2 cellular contexts compared by ENCODE assay signal in genomic region chr21:21163904-21164303, GRCh38.
TF ChIP-seq lines count a peak whose summit lies in the region.

No MANE protein-coding gene starts in this region.

TF ChIP-seq in GM23338, 12 proteins besides CTCF, POLR2A, EP300 and RAD21 (continued from another document):
- no peak for TF ChIP-seq ZNF462 (CRISPR knock-in tag; IDR thresholded peaks at IDR 0.05)
TF ChIP-seq in GM23338: peak in this region for 0.

TF ChIP-seq in SK-N-SH treated with all-trans-retinoic acid at 6 μM for 48 hours, 23 proteins besides CTCF, POLR2A, EP300 and RAD21 (continued from another document):
- TF ChIP-seq CSRNP3 (CRISPR knock-in tag; IDR thresholded peaks at IDR 0.05) (no peak), TSHZ2 (CRISPR knock-in tag; IDR thresholded peaks at IDR 0.05) (no peak), ESRRG (CRISPR knock-in tag; IDR thresholded peaks at IDR 0.05) (no peak), ZFP3 (CRISPR knock-in tag; IDR thresholded peaks at IDR 0.05) (no peak)
